Comparison of ENCODE assay signal across 2 cellular contexts in the genomic region with DNA sequence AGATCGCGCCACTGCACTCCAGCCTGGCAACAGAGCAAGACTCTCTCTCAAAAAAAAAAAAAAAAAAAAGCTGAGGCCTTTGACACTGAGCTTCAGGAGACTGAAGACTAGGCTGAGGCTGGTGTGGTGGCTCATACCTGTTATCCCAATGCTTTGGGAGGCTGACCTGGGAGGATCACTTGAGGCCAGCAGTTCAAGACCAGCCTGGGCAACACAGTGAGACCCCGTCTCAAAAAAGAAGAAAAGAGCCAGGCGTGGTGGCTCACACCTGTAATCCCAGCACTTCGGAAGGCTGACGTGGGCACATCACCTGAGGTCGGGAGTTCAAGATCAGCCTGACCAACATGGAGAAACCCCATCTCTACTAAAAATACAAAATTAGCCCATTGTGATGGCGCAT.
TF ChIP-seq lines count a peak whose summit lies in the region.

No MANE protein-coding gene starts in this region.

TF ChIP-seq in HEK293, 187 proteins besides CTCF, POLR2A, EP300 and RAD21:
- TF ChIP-seq ZNF121 (tag by site-specific recombination; IDR thresholded peaks at IDR 0.05), result peak; percentile 84
- TF ChIP-seq, protein P1, sequence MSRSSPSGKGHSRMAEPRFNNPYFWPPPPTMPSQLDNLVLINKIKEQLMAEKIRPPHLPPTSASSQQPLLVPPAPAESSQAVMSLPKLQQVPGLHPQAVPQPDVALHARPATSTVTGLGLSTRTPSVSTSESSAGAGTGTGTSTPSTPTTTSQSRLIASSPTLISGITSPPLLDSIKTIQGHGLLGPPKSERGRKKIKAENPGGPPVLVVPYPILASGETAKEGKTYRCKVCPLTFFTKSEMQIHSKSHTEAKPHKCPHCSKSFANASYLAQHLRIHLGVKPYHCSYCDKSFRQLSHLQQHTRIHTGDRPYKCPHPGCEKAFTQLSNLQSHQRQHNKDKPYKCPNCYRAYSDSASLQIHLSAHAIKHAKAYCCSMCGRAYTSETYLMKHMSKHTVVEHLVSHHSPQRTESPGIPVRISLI (tag by site-specific recombination; IDR thresholded peaks at IDR 0.05), result 0 out of 2 replicates have a peak, but pooled peaks have one; percentile 8

TF ChIP-seq in HepG2, 621 proteins besides CTCF, POLR2A, EP300 and RAD21:
- TF ChIP-seq, protein P1 (CRISPR knock-in tag; IDR thresholded peaks at IDR 0.05; ENCODE audit: borderline replicate concordance), result peak; percentile 26; the same call in 1 of the 2 replicates
